ENCODE assay signal across 19 cellular contexts in genomic region chr10:95651346-95652115, GRCh38.
"Had no signal": no experiment of that assay in that cellular context is flagged by ENCODE, and none has a peak within 500 bp of the region (broad histone marks: within the 10 kb centered on the region; RNA-seq: fewer than 3 reads in every experiment).

No MANE protein-coding gene starts in this region.

- H3K4me3 Mint-ChIP-seq: activated B cell treated with CpG ODN at 0.5 μM for 24 hours; activated CD4-positive, alpha-beta T cell treated with anti-CD3 and anti-CD28 coated beads, Interleukin-2, amount 10 ng/mL, durations not matched to agents 7 days and 5 days; endodermal cell; naive thymus-derived CD4-positive, alpha-beta T cell; stimulated activated naive CD8-positive, alpha-beta T cell treated with anti-CD3 and anti-CD28 coated beads, Interleukin-15, Interleukin-2, amounts not matched to agents 100 ng/mL and 50 ng/mL, for 24 hours had no signal

- H3K9me3 ChIP-seq: mucosa of descending colon, upper lobe of left lung had no signal

- H3K27ac Mint-ChIP-seq: activated B cell treated with CpG ODN at 0.5 μM for 24 hours; activated CD4-positive, alpha-beta T cell treated with anti-CD3 and anti-CD28 coated beads, Interleukin-2, amount 10 ng/mL, durations not matched to agents 7 days and 5 days; endodermal cell; stimulated activated naive CD8-positive, alpha-beta T cell treated with anti-CD3 and anti-CD28 coated beads, Interleukin-15, Interleukin-2, amounts not matched to agents 100 ng/mL and 50 ng/mL, for 24 hours had no signal

- H3K27ac ChIP-seq: cardiac muscle cell, dorsolateral prefrontal cortex, left ventricle myocardium inferior, upper lobe of left lung had no signal

- DNase-seq: activated B cell treated with CpG ODN at 0.5 μM for 24 hours; activated CD4-positive, alpha-beta T cell treated with anti-CD3 and anti-CD28 coated beads, Interleukin-2, amount 10 ng/mL, durations not matched to agents 7 days and 5 days; activated naive CD4-positive, alpha-beta T cell treated with Interleukin-2 at 50 U/mL for 16 hours; dorsolateral prefrontal cortex; endodermal cell; erythroblast; hippocampal formation; kidney; left ventricle myocardium inferior; mucosa of descending colon; naive thymus-derived CD4-positive, alpha-beta T cell; nucleus accumbens; posterior cingulate gyrus; retina; stimulated activated CD4-positive, alpha-beta T cell treated with anti-CD3 and anti-CD28 coated beads, Interleukin-4, amount 100 ng/mL, for 24 hours; T-helper 2 cell; upper lobe of left lung had no signal

- H3K27me3 Mint-ChIP-seq: activated B cell treated with CpG ODN at 0.5 μM for 24 hours; activated CD4-positive, alpha-beta T cell treated with anti-CD3 and anti-CD28 coated beads, Interleukin-2, amount 10 ng/mL, durations not matched to agents 7 days and 5 days; naive thymus-derived CD4-positive, alpha-beta T cell; stimulated activated naive CD8-positive, alpha-beta T cell treated with anti-CD3 and anti-CD28 coated beads, Interleukin-15, Interleukin-2, amounts not matched to agents 100 ng/mL and 50 ng/mL, for 24 hours had no signal

- H3K27me3 ChIP-seq: cardiac muscle cell, dorsolateral prefrontal cortex, upper lobe of left lung had no signal

- ATAC-seq: mucosa of descending colon; naive thymus-derived CD4-positive, alpha-beta T cell had no signal

- H3K4me3 ChIP-seq: cardiac muscle cell, dorsolateral prefrontal cortex, left ventricle myocardium inferior, mucosa of descending colon, upper lobe of left lung had no signal
